In genomic region chr6:3385181-3385580, GRCh38 we compare ENCODE assay signal across 7 cellular contexts.
DNase-seq lines count a peak whose midpoint lies in the region; ATAC-seq and TF ChIP-seq lines count a peak whose summit lies in the region.
"Not testable (repeated sequence)": the region's sequence is repeated elsewhere in the genome, so short reads cannot be mapped to it uniquely, and the experiment has no call there.

No MANE protein-coding gene starts in this region.

- WGBS in thymus, result 94% methylated on average over 4 of the region's 4 CpGs

- ATAC-seq in GM23338, result not testable (repeated sequence)

- H2AFZ ChIP-seq in GM23338, result not testable (repeated sequence)

- H3F3A ChIP-seq in GM23338 (replicated peaks; ENCODE audit: low read depth), result not testable (repeated sequence)

- not testable (repeated sequence) for DNase-seq in GM23338 (ENCODE audit: low spot score); right atrium auricular region (ENCODE audit: low spot score)

- H4K20me1 ChIP-seq in GM23338 (replicated peaks; ENCODE audit: insufficient read depth), result peaks cover 14% of the 10 kb centered on the region

- peaks cover 50% of the 10 kb centered on the region for H3K4me1 Mint-ChIP-seq in GM23338
- peaks cover 53% of the 10 kb centered on the region for H3K4me1 Mint-ChIP-seq in dendritic cell treated with granulocyte-macrophage colony-stimulating factor and Interleukin-4, amounts not matched to agents 40 ng/mL and 50 ng/mL, for 4 days (ENCODE audit: low read depth)

- not testable (repeated sequence) for H3K9me3 Mint-ChIP-seq in GM23338; dendritic cell treated with granulocyte-macrophage colony-stimulating factor and Interleukin-4, amounts not matched to agents 40 ng/mL and 50 ng/mL, for 4 days

- H3K9ac ChIP-seq in mucosa of rectum (ENCODE audit: low read depth in 1 of 2, low read length in 2 of 2), result peak overlapping the region in 1 of 2 donors; percentile 34
- peak overlapping the region; percentile 4 for H3K9ac ChIP-seq in skeletal muscle satellite cell (ENCODE audit: low read depth, low read length)

- not testable (repeated sequence) for H3K4me3 Mint-ChIP-seq in GM23338; dendritic cell treated with granulocyte-macrophage colony-stimulating factor and Interleukin-4, amounts not matched to agents 40 ng/mL and 50 ng/mL, for 4 days

- H3K36me3 ChIP-seq in GM23338 (ENCODE audit: insufficient read depth); right atrium auricular region; mucosa of rectum (ENCODE audit: control insufficient read depth in 2 of 2, insufficient read depth in 2 of 2, low read length in 2 of 2); skeletal muscle satellite cell (ENCODE audit: insufficient read depth, low read length); thymus (ENCODE audit: control insufficient read depth, insufficient read depth): not testable (repeated sequence)

- peaks cover 72% of the 10 kb centered on the region for H3K79me2 ChIP-seq in GM23338 (replicated peaks; ENCODE audit: insufficient read depth)

- not testable (repeated sequence) for H3K4me2 ChIP-seq in GM23338; skeletal muscle satellite cell (ENCODE audit: low read length)

- not testable (repeated sequence) for H3K9me2 ChIP-seq in GM23338 (ENCODE audit: insufficient read depth)

- H3K4me3 ChIP-seq in GM23338; right atrium auricular region; mucosa of rectum (ENCODE audit: low read length in 2 of 2); skeletal muscle satellite cell (ENCODE audit: low read length); thymus (ENCODE audit: low read length): not testable (repeated sequence)

- H3K27ac Mint-ChIP-seq in GM23338, result peak overlapping the region; percentile 15; the same call in 1 of the 2 replicates
- peak overlapping the region; percentile 68 for H3K27ac Mint-ChIP-seq in dendritic cell treated with granulocyte-macrophage colony-stimulating factor and Interleukin-4, amounts not matched to agents 40 ng/mL and 50 ng/mL, for 4 days

- peaks cover 21% of the 10 kb centered on the region for H3K36me3 Mint-ChIP-seq in GM23338 (ENCODE audit: low read depth)
- not testable (repeated sequence) for H3K36me3 Mint-ChIP-seq in dendritic cell treated with granulocyte-macrophage colony-stimulating factor and Interleukin-4, amounts not matched to agents 40 ng/mL and 50 ng/mL, for 4 days (ENCODE audit: low read depth)

- intact Hi-C loops in dendritic cell treated with granulocyte-macrophage colony-stimulating factor and Interleukin-4, amounts not matched to agents 40 ng/mL and 50 ng/mL, for 4 days (cut with micrococcal nuclease), result loop anchor here (10.0 kb wide), 1 partner anchor 50 kb away; no protein-coding TSS in a partner anchor

- H3K27ac ChIP-seq in GM23338 (ENCODE audit: low read depth), result not testable (repeated sequence)
- H3K27ac ChIP-seq in angular gyrus (ENCODE audit: low read depth, low read length) (peak overlapping the region; percentile 97), right atrium auricular region (peak overlapping the region; percentile 4 to 31), mucosa of rectum (ENCODE audit: low read depth in 2 of 2, low read length in 2 of 2) (peak overlapping the region; percentile 59 to 78), thymus (ENCODE audit: low read depth) (peak overlapping the region; percentile 55)

- not testable (repeated sequence) for H3K27me3 Mint-ChIP-seq in GM23338 (ENCODE audit: insufficient read depth, low read depth, poor library complexity)
- peaks cover 43% of the 10 kb centered on the region for H3K27me3 Mint-ChIP-seq in dendritic cell treated with granulocyte-macrophage colony-stimulating factor and Interleukin-4, amounts not matched to agents 40 ng/mL and 50 ng/mL, for 4 days

- H3K4me1 ChIP-seq in GM23338 (ENCODE audit: insufficient read depth), result peaks cover 12% of the 10 kb centered on the region; the same call in 1 of the 2 replicates
- H3K4me1 ChIP-seq in right atrium auricular region, result peaks cover 0 to 19% of the 10 kb centered on the region in 2 donors
- H3K4me1 ChIP-seq in mucosa of rectum (ENCODE audit: control insufficient read depth in 2 of 2, insufficient read depth in 2 of 2, low read length in 2 of 2), result peaks cover 53 to 70% of the 10 kb centered on the region in 2 donors
- peaks cover 42% of the 10 kb centered on the region for H3K4me1 ChIP-seq in skeletal muscle satellite cell (ENCODE audit: control insufficient read depth, insufficient read depth, low read length)
- not testable (repeated sequence) for H3K4me1 ChIP-seq in thymus (ENCODE audit: control insufficient read depth, insufficient read depth, low read length)

- TF ChIP-seq CTCF in GM23338 (conservative IDR thresholded peaks at IDR 0.05; ENCODE audit: low read depth in 2 of 2); right atrium auricular region (IDR thresholded peaks at IDR 0.05): not testable (repeated sequence)

- H3K9me3 ChIP-seq in right atrium auricular region; mucosa of rectum (ENCODE audit: control insufficient read depth in 2 of 2, low read length in 2 of 2); skeletal muscle satellite cell (replicated peaks; ENCODE audit: low read length); thymus (ENCODE audit: control insufficient read depth): not testable (repeated sequence)

- not testable (repeated sequence) for H3K27me3 ChIP-seq in GM23338 (ENCODE audit: insufficient read depth); right atrium auricular region; mucosa of rectum (ENCODE audit: control insufficient read depth in 2 of 2, insufficient read depth in 2 of 2, low read length in 2 of 2); skeletal muscle satellite cell (ENCODE audit: control insufficient read depth, insufficient read depth, low read length); thymus (ENCODE audit: control insufficient read depth, insufficient read depth)
